1 cellular context compared by ENCODE assay signal in genomic region chr19:10424011-10424637, GRCh38.
TF ChIP-seq lines count a peak whose summit lies in the region.

No MANE protein-coding gene starts in this region.

TF ChIP-seq in HepG2, 621 proteins besides CTCF, POLR2A, EP300 and RAD21 (continued from another document and continues in another):
- TF ChIP-seq ZFP91 (CRISPR knock-in tag; IDR thresholded peaks at IDR 0.05; ENCODE audit: borderline replicate concordance) (peak; percentile 81), CHD2 (IDR thresholded peaks at IDR 0.05; ENCODE audit: low read depth, low read length) (no peak), ATF7 (IDR thresholded peaks at IDR 0.05) (no peak), ATF7 (CRISPR knock-in tag; IDR thresholded peaks at IDR 0.05) (no peak), STAT6 (CRISPR knock-in tag; IDR thresholded peaks at IDR 0.05; ENCODE audit: borderline replicate concordance) (no peak), ZNF775 (CRISPR knock-in tag; IDR thresholded peaks at IDR 0.05; ENCODE audit: borderline replicate concordance) (no peak), ZNF512 (CRISPR knock-in tag; IDR thresholded peaks at IDR 0.05) (no peak), RBAK (CRISPR knock-in tag; IDR thresholded peaks at IDR 0.05) (no peak), ZBTB43 (CRISPR knock-in tag; conservative IDR thresholded peaks at IDR 0.05) (0 out of 2 replicates have a peak, but pooled peaks have one; percentile 34), ZNF17 (CRISPR knock-in tag; IDR thresholded peaks at IDR 0.05) (no peak), TP53 (CRISPR knock-in tag; conservative IDR thresholded peaks at IDR 0.05) (no peak), ZFAT (CRISPR knock-in tag; conservative IDR thresholded peaks at IDR 0.05) (no peak), E2F2 (CRISPR knock-in tag; IDR thresholded peaks at IDR 0.05; ENCODE audit: borderline replicate concordance) (no peak), PAXIP1 (CRISPR knock-in tag; conservative IDR thresholded peaks at IDR 0.05) (no peak), MAZ (IDR thresholded peaks at IDR 0.05; ENCODE audit: borderline replicate concordance, low read depth, low read length) (no peak), MAZ (CRISPR knock-in tag; IDR thresholded peaks at IDR 0.05; ENCODE audit: low read depth) (peak; percentile 56; the same call in 1 of the 2 replicates), TFDP2 (CRISPR knock-in tag; IDR thresholded peaks at IDR 0.05) (no peak), ZNF142 (CRISPR knock-in tag; IDR thresholded peaks at IDR 0.05) (no peak), ZSCAN20 (CRISPR knock-in tag; IDR thresholded peaks at IDR 0.05; ENCODE audit: borderline replicate concordance) (no peak), PAWR (CRISPR knock-in tag; IDR thresholded peaks at IDR 0.05; ENCODE audit: borderline replicate concordance) (no peak), ATF3 (CRISPR knock-in tag; IDR thresholded peaks at IDR 0.05) (no peak), TCF12 (IDR thresholded peaks at IDR 0.05) (no peak), TCF12 (CRISPR knock-in tag; IDR thresholded peaks at IDR 0.05) (no peak), THRA (CRISPR knock-in tag; IDR thresholded peaks at IDR 0.05; ENCODE audit: borderline replicate concordance) (no peak), NR2F1 (CRISPR knock-in tag; IDR thresholded peaks at IDR 0.05) (no peak), POLR2AphosphoS5 (IDR thresholded peaks at IDR 0.05; ENCODE audit: low read depth, low read length) (no peak), POLR2G (IDR thresholded peaks at IDR 0.05; ENCODE audit: low read depth, low read length) (no peak), ZNF572 (CRISPR knock-in tag; IDR thresholded peaks at IDR 0.05) (no peak)
